In the genomic region with DNA sequence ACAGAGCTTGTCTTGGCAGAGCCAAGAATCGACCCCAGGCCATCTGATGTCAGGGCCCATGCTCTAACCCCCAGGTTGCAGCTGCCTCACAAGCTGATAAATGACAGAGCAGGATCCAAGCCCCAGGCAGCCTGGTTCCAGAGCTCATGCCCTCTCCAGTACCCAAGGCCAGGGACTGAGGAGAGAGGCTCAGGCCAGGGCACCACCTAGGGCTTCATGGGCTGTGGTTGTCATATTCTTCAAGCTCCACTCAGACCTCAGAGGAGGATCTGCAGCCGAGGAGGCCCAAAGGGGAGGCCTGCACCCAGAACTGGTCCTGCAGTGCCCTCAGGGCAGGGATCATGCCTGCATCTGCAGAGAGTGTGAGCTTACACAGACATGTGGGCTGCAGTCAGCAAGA, we compare ENCODE assay signal across 21 cellular contexts.
A peak's percentile ranks its signal among the peaks of the same experiment; 100 is the strongest.
DNase-seq lines count a peak whose midpoint lies in the region; ATAC-seq and TF ChIP-seq lines count a peak whose summit lies in the region.
"Had no signal": no experiment of that assay in that cellular context is flagged by ENCODE, and none has a peak within 500 bp of the region (broad histone marks: within the 10 kb centered on the region; RNA-seq: fewer than 3 reads in every experiment).

No MANE protein-coding gene starts in this region.

- H3K4me3 Mint-ChIP-seq in T-helper 2 cell treated with Interferon-gamma antibody and Interleukin-4, amounts not matched to agents 5 μg/mL and 100 μg/mL, for 36 hours, result no peak overlapping the region
- H3K4me3 Mint-ChIP-seq: CD8-positive, alpha-beta memory T cell had no signal

- no peaks in the 10 kb centered on the region for H3K79me1 ChIP-seq in trophoblast cell (ENCODE audit: low read length)

- no CpG with 5 or more reads among the region's 2 CpGs for WGBS in trophoblast cell (ENCODE audit: extremely low coverage, insufficient coverage, insufficient read length)

- peaks cover 0 to 3% of the 10 kb centered on the region in 2 experiments for H3K4me1 ChIP-seq in trophoblast cell (ENCODE audit: control insufficient read depth in 1 of 2, insufficient read depth in 2 of 2, low read length in 2 of 2)

- H3K4me3 ChIP-seq in coronary artery (no peak overlapping the region), trophoblast cell (ENCODE audit: low read depth, low read length) (no peak overlapping the region)
- H3K4me3 ChIP-seq: BLaER1 had no signal

- H3K36me3 Mint-ChIP-seq in T-helper 2 cell treated with Interferon-gamma antibody and Interleukin-4, amounts not matched to agents 5 μg/mL and 100 μg/mL, for 36 hours (ENCODE audit: low read depth), result no peaks in the 10 kb centered on the region
- H3K36me3 Mint-ChIP-seq: CD8-positive, alpha-beta memory T cell had no signal

- H3K4ac ChIP-seq in trophoblast cell (ENCODE audit: low read depth, low read length), result no peak overlapping the region

- no peak overlapping the region for H2AK5ac ChIP-seq in trophoblast cell (ENCODE audit: low read length)

- no peak for ATAC-seq in HG03175 (IDR thresholded peaks at IDR 0.05; ENCODE audit: unreplicated experiment)
- ATAC-seq: HCT116 had no signal

- no peak overlapping the region for H4K8ac ChIP-seq in trophoblast cell (ENCODE audit: low read depth, low read length)

- DNase-seq in T-helper 2 cell treated with Interferon-gamma antibody and Interleukin-4, amounts not matched to agents 5 μg/mL and 100 μg/mL, for 36 hours (ENCODE audit: low spot score), result peak; percentile 2
- DNase-seq in T-helper 2 cell (no peak), AG20443 (ENCODE audit: low spot score) (peak; percentile 3), coronary artery (ENCODE audit: low spot score) (peak; percentile 47), trophoblast cell (peak; percentile 49 to 67), NCI-H2227 treated with DMSO at 0.1 percent for 48 hours (lab: John Stamatoyannopoulos, UW) (no peak), NCI-H446 (lab: John Stamatoyannopoulos, UW) (no peak)
- DNase-seq: CD8-positive, alpha-beta memory T cell; NCI-H1092; NCI-H2107; NCI-H345; NCI-H69; NK-92 treated with Interleukin-12 subunit alpha and Interleukin-12 subunit beta, amount 100 ng/mL, for 24 hours; OCI-M1 had no signal

- H3K36me3 ChIP-seq in trophoblast cell (ENCODE audit: control insufficient read depth in 1 of 2, insufficient read depth in 2 of 2, low read length in 2 of 2), result no peaks in the 10 kb centered on the region
- H3K36me3 ChIP-seq: BLaER1 had no signal

- no peak overlapping the region for H4K12ac ChIP-seq in trophoblast cell (ENCODE audit: low read depth, low read length)

- no peak overlapping the region for H2BK120ac ChIP-seq in trophoblast cell (ENCODE audit: insufficient read depth, low read length, poor library complexity)

- H4K91ac ChIP-seq in trophoblast cell (ENCODE audit: low read depth, low read length), result no peak overlapping the region

- H2AFZ ChIP-seq in trophoblast cell (ENCODE audit: insufficient read depth, low read length, poor library complexity), result no peak overlapping the region

- no peak overlapping the region for H3K9ac ChIP-seq in trophoblast cell (ENCODE audit: low read length)
- H3K9ac ChIP-seq: BLaER1, KMS-11 had no signal

- no peaks in the 10 kb centered on the region for H3K9me3 ChIP-seq in trophoblast cell (ENCODE audit: insufficient read depth, low read depth, low read length)

- H3K18ac ChIP-seq in trophoblast cell (ENCODE audit: low read length), result no peak overlapping the region

- TF ChIP-seq CTCF in coronary artery (IDR thresholded peaks at IDR 0.05), result no peak

- no peak overlapping the region for H2BK5ac ChIP-seq in trophoblast cell (ENCODE audit: low read depth, low read length, poor library complexity)

- H2BK12ac ChIP-seq in trophoblast cell (ENCODE audit: low read length), result no peak overlapping the region

- H3K4me2 ChIP-seq in trophoblast cell (ENCODE audit: low read length), result no peak overlapping the region
- H3K4me2 ChIP-seq: BLaER1, KMS-11 had no signal

- peaks cover 2% of the 10 kb centered on the region for H3K27me3 Mint-ChIP-seq in T-helper 2 cell treated with Interferon-gamma antibody and Interleukin-4, amounts not matched to agents 5 μg/mL and 100 μg/mL, for 36 hours (ENCODE audit: low read depth)

- H3K27me3 ChIP-seq in trophoblast cell (ENCODE audit: insufficient read depth, low read length), result no peaks in the 10 kb centered on the region
- H3K27me3 ChIP-seq: BLaER1 had no signal

- no peaks in the 10 kb centered on the region for H3K79me2 ChIP-seq in trophoblast cell (ENCODE audit: control insufficient read depth, insufficient read depth, low read length, poor library complexity)

- no peaks in the 10 kb centered on the region for H3K4me1 Mint-ChIP-seq in T-helper 2 cell treated with Interferon-gamma antibody and Interleukin-4, amounts not matched to agents 5 μg/mL and 100 μg/mL, for 36 hours (ENCODE audit: low read depth)
- H3K4me1 Mint-ChIP-seq: CD8-positive, alpha-beta memory T cell had no signal

- no peak overlapping the region for H3K27ac Mint-ChIP-seq in T-helper 2 cell treated with Interferon-gamma antibody and Interleukin-4, amounts not matched to agents 5 μg/mL and 100 μg/mL, for 36 hours
- H3K27ac Mint-ChIP-seq: CD8-positive, alpha-beta memory T cell had no signal

- H3K14ac ChIP-seq in trophoblast cell (ENCODE audit: low read length), result no peak overlapping the region

- H3K9me3 Mint-ChIP-seq in T-helper 2 cell treated with Interferon-gamma antibody and Interleukin-4, amounts not matched to agents 5 μg/mL and 100 μg/mL, for 36 hours, result no peaks in the 10 kb centered on the region

- no peak overlapping the region for H3K23ac ChIP-seq in trophoblast cell (ENCODE audit: low read length)

- no peak overlapping the region for H3K27ac ChIP-seq in coronary artery
- H3K27ac ChIP-seq in trophoblast cell (ENCODE audit: low read depth, low read length), result no peak overlapping the region
- H3K27ac ChIP-seq: 22Rv1, BLaER1, HL-60, KMS-11, RWPE1 had no signal

Comparison
In these comparisons a context has a peak if more than half of its experiments do, and no peak if none do; other contexts are left out.
1. DNase-seq: peak in T-helper 2 cell treated with Interferon-gamma antibody and Interleukin-4, amounts not matched to agents 5 μg/mL and 100 μg/mL, for 36 hours (single experiment), AG20443 (single experiment), coronary artery (single experiment) and trophoblast cell (2 of 2); none in T-helper 2 cell (0 of 5), NCI-H2227 treated with DMSO at 0.1 percent for 48 hours (single experiment) and NCI-H446 (0 of 2).